ENCODE assay signal across 14 cellular contexts in genomic region chr7:95725170-95725569, GRCh38. TPM values are rescaled to one million over a fixed set of nuclear protein-coding genes. Genes with fewer than 3 reads are reported as not detected.
DNase-seq lines count a peak whose midpoint lies in the region; ATAC-seq and TF ChIP-seq lines count a peak whose summit lies in the region.
"Had no signal": no experiment of that assay in that cellular context is flagged by ENCODE, and none has a peak within 500 bp of the region (broad histone marks: within the 10 kb centered on the region; RNA-seq: fewer than 3 reads in every experiment).

No MANE protein-coding gene starts in this region.

- H3K9ac ChIP-seq in GM23248 (no peak overlapping the region), smooth muscle cell (ENCODE audit: low read depth) (no peak overlapping the region)

- TF ChIP-seq CTCF in 22Rv1 (IDR thresholded peaks at IDR 0.05) (peak; percentile 26), smooth muscle cell (IDR thresholded peaks at IDR 0.05; ENCODE audit: borderline replicate concordance, insufficient read depth, poor library complexity, severe bottlenecking) (no peak)

- no peak for ATAC-seq in activated naive CD8-positive, alpha-beta T cell treated with anti-CD3 and anti-CD28 coated beads, Interleukin-2, amount 50 U/mL, for 24 hours
- ATAC-seq in HG03378 (IDR thresholded peaks at IDR 0.05; ENCODE audit: unreplicated experiment) (no peak), GM19324 (IDR thresholded peaks at IDR 0.05; ENCODE audit: low FRiP score, unreplicated experiment) (no peak)
- ATAC-seq: right cardiac atrium had no signal

- H3K79me2 ChIP-seq in GM23248 (ENCODE audit: insufficient read depth), result no peaks in the 10 kb centered on the region
- no peaks in the 10 kb centered on the region for H3K79me2 ChIP-seq in smooth muscle cell (ENCODE audit: low read depth)

- no peaks in the 10 kb centered on the region for H3K9me2 ChIP-seq in GM23248 (ENCODE audit: insufficient read depth)

- H3K4me1 Mint-ChIP-seq in activated naive CD8-positive, alpha-beta T cell treated with anti-CD3 and anti-CD28 coated beads, Interleukin-2, amount 50 U/mL, for 24 hours, result no peaks in the 10 kb centered on the region

- H3K4me3 Mint-ChIP-seq in activated naive CD8-positive, alpha-beta T cell treated with anti-CD3 and anti-CD28 coated beads, Interleukin-2, amount 50 U/mL, for 24 hours, result no peak overlapping the region

- no peaks in the 10 kb centered on the region for H3F3A ChIP-seq in GM23248 (ENCODE audit: insufficient read depth)
- no peaks in the 10 kb centered on the region for H3F3A ChIP-seq in smooth muscle cell (ENCODE audit: low read depth)

- H3K4me2 ChIP-seq in GM23248 (ENCODE audit: unreplicated experiment) (no peak overlapping the region), smooth muscle cell (no peak overlapping the region)

- H3K9me3 Mint-ChIP-seq in activated naive CD8-positive, alpha-beta T cell treated with anti-CD3 and anti-CD28 coated beads, Interleukin-2, amount 50 U/mL, for 24 hours, result no peaks in the 10 kb centered on the region

- DNase-seq in GM23248 (peak; percentile 12), NCI-H2227 (lab: John Stamatoyannopoulos, UW; ENCODE audit: unreplicated experiment) (peak; percentile 61), cerebellum (ENCODE audit: low spot score) (peak; percentile 38), smooth muscle cell (lab: John Stamatoyannopoulos, UW; ENCODE audit: unreplicated experiment) (no peak)
- DNase-seq in activated naive CD8-positive, alpha-beta T cell treated with anti-CD3 and anti-CD28 coated beads, Interleukin-2, amount 50 U/mL, for 24 hours, result no peak
- DNase-seq: AML-193, cortex of kidney, IMR-90, right cardiac atrium, Right ventricle myocardium superior, trophoblast cell had no signal

- H3K4me3 ChIP-seq in GM23248 (no peak overlapping the region), smooth muscle cell (no peak overlapping the region)

- H4K20me1 ChIP-seq in GM23248 (ENCODE audit: insufficient read depth) (no peaks in the 10 kb centered on the region), smooth muscle cell (ENCODE audit: low read depth) (no peaks in the 10 kb centered on the region)

- H3K36me3 Mint-ChIP-seq in activated naive CD8-positive, alpha-beta T cell treated with anti-CD3 and anti-CD28 coated beads, Interleukin-2, amount 50 U/mL, for 24 hours (ENCODE audit: low read depth), result no peaks in the 10 kb centered on the region

- H3K9me3 ChIP-seq in GM23248 (ENCODE audit: low read depth) (no peaks in the 10 kb centered on the region), smooth muscle cell (replicated peaks; ENCODE audit: low read depth) (no peaks in the 10 kb centered on the region)

- H3K36me3 ChIP-seq in GM23248 (ENCODE audit: low read depth) (no peaks in the 10 kb centered on the region), smooth muscle cell (ENCODE audit: low read depth) (no peaks in the 10 kb centered on the region)

- peaks cover 4% of the 10 kb centered on the region for H3K27me3 Mint-ChIP-seq in activated naive CD8-positive, alpha-beta T cell treated with anti-CD3 and anti-CD28 coated beads, Interleukin-2, amount 50 U/mL, for 24 hours

- H3K27ac Mint-ChIP-seq in activated naive CD8-positive, alpha-beta T cell treated with anti-CD3 and anti-CD28 coated beads, Interleukin-2, amount 50 U/mL, for 24 hours, result no peak overlapping the region

- in situ Hi-C loops in GM23248 (cut with MboI), result no loop called here

- H3K27me3 ChIP-seq in GM23248 (replicated peaks; ENCODE audit: insufficient read depth) (peaks cover 5% of the 10 kb centered on the region; the same call in 1 of the 2 replicates), smooth muscle cell (ENCODE audit: low read depth) (peaks cover 9% of the 10 kb centered on the region)

- H3K27ac ChIP-seq in 22Rv1 (no peak overlapping the region), GM23248 (no peak overlapping the region), smooth muscle cell (ENCODE audit: low read depth) (no peak overlapping the region)

- no peaks in the 10 kb centered on the region for H3K4me1 ChIP-seq in GM23248 (ENCODE audit: insufficient read depth)
- no peaks in the 10 kb centered on the region for H3K4me1 ChIP-seq in smooth muscle cell (ENCODE audit: low read depth)

- 73 to 85% methylated on average over 1 of the region's 1 CpG for WGBS in GM23248 (ENCODE audit: low coverage in 1 of 2, low lambda C conversion rate in 2 of 2, missing lambda C conversion rate in 2 of 2), 2 experiments
- WGBS in smooth muscle cell (ENCODE audit: low lambda C conversion rate), result 96% methylated on average over 1 of the region's 1 CpG

- H2AFZ ChIP-seq in GM23248 (no peak overlapping the region), smooth muscle cell (ENCODE audit: low read depth) (no peak overlapping the region)

RNA-seq across cellular contexts. Expression of gene DYNC1I1, which starts 47.2 kb away (rescaled TPM):
- total RNA-seq in GM23248 (2014; rRNA removed; shearing (Covaris generic)), result 0.38 and 1.4 TPM in 2 replicates
- polyA plus RNA-seq in GM23248 (2016; fragmentation: Nextera tagmentation; extraction: Ambion mirVana) (0.53 and 0.84 TPM in 2 replicates), smooth muscle cell (2.0 and 2.4 TPM in 2 replicates)
- total RNA-seq in cerebellum (15.2 TPM), smooth muscle cell (1.1 and 3.3 TPM in 2 replicates)

Comparison
In these comparisons a context has a peak if more than half of its experiments do, and no peak if none do; other contexts are left out.
1. DNase-seq: peak in GM23248 (single experiment), NCI-H2227 (single experiment) and cerebellum (single experiment); none in activated naive CD8-positive, alpha-beta T cell treated with anti-CD3 and anti-CD28 coated beads, Interleukin-2, amount 50 U/mL, for 24 hours (single experiment) and smooth muscle cell (single experiment).